ENCODE assay signal across 9 cellular contexts in genomic region chr1:235068155-235069121, GRCh38.
DNase-seq lines count a peak whose midpoint lies in the region; ATAC-seq and TF ChIP-seq lines count a peak whose summit lies in the region.
"Had no signal": no experiment of that assay in that cellular context is flagged by ENCODE, and none has a peak within 500 bp of the region (broad histone marks: within the 10 kb centered on the region; RNA-seq: fewer than 3 reads in every experiment).

No MANE protein-coding gene starts in this region.

- H3K9me3 ChIP-seq in breast epithelium (no peaks in the 10 kb centered on the region), lung (ENCODE audit: control insufficient read depth in 2 of 2, insufficient read depth in 1 of 2, low read length in 1 of 2) (no peaks in the 10 kb centered on the region), upper lobe of right lung (no peaks in the 10 kb centered on the region)
- H3K9me3 ChIP-seq: adrenal gland had no signal

- H3K36me3 ChIP-seq in breast epithelium (no peaks in the 10 kb centered on the region), lung (ENCODE audit: control insufficient read depth in 2 of 2, insufficient read depth in 2 of 2, low read length in 2 of 2) (no peaks in the 10 kb centered on the region), upper lobe of right lung (no peaks in the 10 kb centered on the region)
- H3K36me3 ChIP-seq: adrenal gland had no signal

- peaks cover 37% of the 10 kb centered on the region for H3K4me1 Mint-ChIP-seq in activated CD8-positive, alpha-beta T cell treated with anti-CD3 and anti-CD28 coated beads, Interleukin-2, amount 10 ng/mL, durations not matched to agents 7 days and 5 days (ENCODE audit: low read depth)
- peaks cover 18% of the 10 kb centered on the region for H3K4me1 Mint-ChIP-seq in activated CD8-positive, alpha-beta T cell treated with anti-CD3 and anti-CD28 coated beads for 36 hours (ENCODE audit: low read depth)
- peaks cover 3 to 10% (median 7%) of the 10 kb centered on the region in 4 donors for H3K4me1 Mint-ChIP-seq in naive thymus-derived CD8-positive, alpha-beta T cell

- no peak overlapping the region for H3K4me3 Mint-ChIP-seq in activated CD8-positive, alpha-beta T cell treated with anti-CD3 and anti-CD28 coated beads, Interleukin-2, amount 10 ng/mL, durations not matched to agents 7 days and 5 days
- H3K4me3 Mint-ChIP-seq in activated CD8-positive, alpha-beta T cell treated with anti-CD3 and anti-CD28 coated beads for 36 hours = no peak overlapping the region
- no peak overlapping the region for H3K4me3 Mint-ChIP-seq in naive thymus-derived CD8-positive, alpha-beta T cell

- no peak for TF ChIP-seq CTCF in activated CD8-positive, alpha-beta T cell treated with anti-CD3 and anti-CD28 coated beads for 36 hours (IDR thresholded peaks at IDR 0.05)
- TF ChIP-seq CTCF in breast epithelium (IDR thresholded peaks at IDR 0.05) = no peak
- no peak for TF ChIP-seq CTCF in lung (IDR thresholded peaks at IDR 0.05; ENCODE audit: control extremely low read depth, extremely low read depth)
- TF ChIP-seq CTCF in upper lobe of right lung (IDR thresholded peaks at IDR 0.05) = no peak
- TF ChIP-seq CTCF in GM13977 (IDR thresholded peaks at IDR 0.05; ENCODE audit: extremely low read depth, insufficient read depth, missing control alignments) = no peak

- no peaks in the 10 kb centered on the region for H3K9me3 Mint-ChIP-seq in activated CD8-positive, alpha-beta T cell treated with anti-CD3 and anti-CD28 coated beads, Interleukin-2, amount 10 ng/mL, durations not matched to agents 7 days and 5 days (ENCODE audit: insufficient read depth)
- no peaks in the 10 kb centered on the region for H3K9me3 Mint-ChIP-seq in activated CD8-positive, alpha-beta T cell treated with anti-CD3 and anti-CD28 coated beads for 36 hours
- H3K9me3 Mint-ChIP-seq in naive thymus-derived CD8-positive, alpha-beta T cell = no peaks in the 10 kb centered on the region

- H3K4me3 ChIP-seq in breast epithelium = peak overlapping the region in 1 of 3 donors; percentile 42
- no peak overlapping the region for H3K4me3 ChIP-seq in lung
- H3K4me3 ChIP-seq in upper lobe of right lung = no peak overlapping the region
- H3K4me3 ChIP-seq: adrenal gland had no signal

- H3K27me3 ChIP-seq in breast epithelium (no peaks in the 10 kb centered on the region), lung (ENCODE audit: control insufficient read depth, insufficient read depth) (no peaks in the 10 kb centered on the region), upper lobe of right lung (no peaks in the 10 kb centered on the region)
- H3K27me3 ChIP-seq: adrenal gland had no signal

- H3K27ac ChIP-seq in breast epithelium (peak overlapping the region; percentile 96 to 98), lung (ENCODE audit: low read depth in 1 of 2, low read length in 1 of 2) (peak overlapping the region; percentile 69), upper lobe of right lung (peak overlapping the region; percentile 70)

- H3K27ac Mint-ChIP-seq in activated CD8-positive, alpha-beta T cell treated with anti-CD3 and anti-CD28 coated beads, Interleukin-2, amount 10 ng/mL, durations not matched to agents 7 days and 5 days = peak overlapping the region; percentile 34
- no peak overlapping the region for H3K27ac Mint-ChIP-seq in activated CD8-positive, alpha-beta T cell treated with anti-CD3 and anti-CD28 coated beads for 36 hours
- H3K27ac Mint-ChIP-seq in naive thymus-derived CD8-positive, alpha-beta T cell = peak overlapping the region in 3 of 10 donors; percentile 3 to 74 (median 48)

- DNase-seq in activated CD8-positive, alpha-beta T cell treated with anti-CD3 and anti-CD28 coated beads, Interleukin-2, amount 10 ng/mL, durations not matched to agents 7 days and 5 days = no peak
- no peak for DNase-seq in activated CD8-positive, alpha-beta T cell treated with anti-CD3 and anti-CD28 coated beads for 36 hours
- peak; percentile 65 to 91 for DNase-seq in breast epithelium (ENCODE audit: low spot score in 2 of 2)
- DNase-seq in lung (ENCODE audit: low spot score) = peak; percentile 59
- DNase-seq in upper lobe of right lung = no peak
- DNase-seq in GM13977 (ENCODE audit: low spot score) = no peak
- DNase-seq in naive thymus-derived CD8-positive, alpha-beta T cell = no peak
- DNase-seq in NCI-H345 treated with DMSO at 0.1 percent for 48 hours (lab: John Stamatoyannopoulos, UW; ENCODE audit: unreplicated experiment) = no peak

- ATAC-seq in activated CD8-positive, alpha-beta T cell treated with anti-CD3 and anti-CD28 coated beads, Interleukin-2, amount 10 ng/mL, durations not matched to agents 7 days and 5 days = no peak
- no peak for ATAC-seq in activated CD8-positive, alpha-beta T cell treated with anti-CD3 and anti-CD28 coated beads for 36 hours
- peak; percentile 23 for ATAC-seq in lung (ENCODE audit: insufficient read depth, low FRiP score)
- peak; percentile 33 for ATAC-seq in upper lobe of right lung
- no peak for ATAC-seq in naive thymus-derived CD8-positive, alpha-beta T cell

- WGBS in lung, 2 donors = 76 to 88% methylated on average over 19 of the region's 19 CpGs

- in situ Hi-C loops in GM13977 (cut with MboI; ENCODE audit: low pct_unique_long_range_greater_than_20kb, low sequenced_read_pairs, unreplicated experiment) = no loop called here

- POLR2A ChIA-PET in activated CD8-positive, alpha-beta T cell treated with anti-CD3 and anti-CD28 coated beads, Interleukin-2, amount 10 ng/mL, durations not matched to agents 7 days and 5 days (lab: Charles Lee) = no interaction called here
- POLR2A ChIA-PET in activated CD8-positive, alpha-beta T cell treated with anti-CD3 and anti-CD28 coated beads for 36 hours (lab: Charles Lee) = no interaction called here
- POLR2A ChIA-PET in naive thymus-derived CD8-positive, alpha-beta T cell (lab: Charles Lee) = no interaction called here

- H3K27me3 Mint-ChIP-seq in activated CD8-positive, alpha-beta T cell treated with anti-CD3 and anti-CD28 coated beads, Interleukin-2, amount 10 ng/mL, durations not matched to agents 7 days and 5 days (ENCODE audit: low read depth) = no peaks in the 10 kb centered on the region
- no peaks in the 10 kb centered on the region for H3K27me3 Mint-ChIP-seq in activated CD8-positive, alpha-beta T cell treated with anti-CD3 and anti-CD28 coated beads for 36 hours
- H3K27me3 Mint-ChIP-seq in naive thymus-derived CD8-positive, alpha-beta T cell = peaks cover 0 to 2% (median 0%) of the 10 kb centered on the region in 5 donors

- CTCF ChIA-PET in activated CD8-positive, alpha-beta T cell treated with anti-CD3 and anti-CD28 coated beads, Interleukin-2, amount 10 ng/mL, durations not matched to agents 7 days and 5 days (lab: Charles Lee) = no interaction called here
- CTCF ChIA-PET in activated CD8-positive, alpha-beta T cell treated with anti-CD3 and anti-CD28 coated beads for 36 hours (lab: Charles Lee) = no interaction called here

- H3K36me3 Mint-ChIP-seq in activated CD8-positive, alpha-beta T cell treated with anti-CD3 and anti-CD28 coated beads, Interleukin-2, amount 10 ng/mL, durations not matched to agents 7 days and 5 days (ENCODE audit: low read depth) = no peaks in the 10 kb centered on the region
- H3K36me3 Mint-ChIP-seq in activated CD8-positive, alpha-beta T cell treated with anti-CD3 and anti-CD28 coated beads for 36 hours (ENCODE audit: low read depth) = no peaks in the 10 kb centered on the region
- no peaks in the 10 kb centered on the region for H3K36me3 Mint-ChIP-seq in naive thymus-derived CD8-positive, alpha-beta T cell

- H3K4me1 ChIP-seq in breast epithelium (peaks cover 8 to 20% of the 10 kb centered on the region in 2 donors), lung (ENCODE audit: control insufficient read depth in 2 of 2, insufficient read depth in 2 of 2, low read length in 2 of 2) (peaks cover 6 to 31% of the 10 kb centered on the region in 2 donors), upper lobe of right lung (peaks cover 31% of the 10 kb centered on the region)

- TF ChIP-seq POLR2A in breast epithelium (IDR thresholded peaks at IDR 0.05) = no peak

- intact Hi-C loops in activated CD8-positive, alpha-beta T cell treated with anti-CD3 and anti-CD28 coated beads for 36 hours (cut with micrococcal nuclease) = no loop called here
- intact Hi-C loops in breast epithelium (cut with DNase I; ENCODE audit: low total_unique reads) (no loop called here), upper lobe of right lung (cut with DNase I) (loop anchor here (10.0 kb wide), 1 partner anchor 74 kb away; no protein-coding TSS in a partner anchor)

Comparison
In these comparisons a context has a peak if more than half of its experiments do, and no peak if none do; other contexts are left out.
1. ATAC-seq: peak in lung (single experiment) and upper lobe of right lung (single experiment); none in activated CD8-positive, alpha-beta T cell treated with anti-CD3 and anti-CD28 coated beads, Interleukin-2, amount 10 ng/mL, durations not matched to agents 7 days and 5 days (single experiment), activated CD8-positive, alpha-beta T cell treated with anti-CD3 and anti-CD28 coated beads for 36 hours (single experiment) and naive thymus-derived CD8-positive, alpha-beta T cell (0 of 2).
2. DNase-seq: peak in breast epithelium (2 of 2) and lung (single experiment); none in activated CD8-positive, alpha-beta T cell treated with anti-CD3 and anti-CD28 coated beads, Interleukin-2, amount 10 ng/mL, durations not matched to agents 7 days and 5 days (single experiment), activated CD8-positive, alpha-beta T cell treated with anti-CD3 and anti-CD28 coated beads for 36 hours (single experiment), upper lobe of right lung (single experiment), GM13977 (single experiment), naive thymus-derived CD8-positive, alpha-beta T cell (0 of 10) and NCI-H345 treated with DMSO at 0.1 percent for 48 hours (single experiment).
3. Peak in every context shown above with its lines, with median percentiles within 50 percentile points of each other: H3K27ac ChIP-seq.